12 cellular contexts compared by ENCODE assay signal in the genomic region with DNA sequence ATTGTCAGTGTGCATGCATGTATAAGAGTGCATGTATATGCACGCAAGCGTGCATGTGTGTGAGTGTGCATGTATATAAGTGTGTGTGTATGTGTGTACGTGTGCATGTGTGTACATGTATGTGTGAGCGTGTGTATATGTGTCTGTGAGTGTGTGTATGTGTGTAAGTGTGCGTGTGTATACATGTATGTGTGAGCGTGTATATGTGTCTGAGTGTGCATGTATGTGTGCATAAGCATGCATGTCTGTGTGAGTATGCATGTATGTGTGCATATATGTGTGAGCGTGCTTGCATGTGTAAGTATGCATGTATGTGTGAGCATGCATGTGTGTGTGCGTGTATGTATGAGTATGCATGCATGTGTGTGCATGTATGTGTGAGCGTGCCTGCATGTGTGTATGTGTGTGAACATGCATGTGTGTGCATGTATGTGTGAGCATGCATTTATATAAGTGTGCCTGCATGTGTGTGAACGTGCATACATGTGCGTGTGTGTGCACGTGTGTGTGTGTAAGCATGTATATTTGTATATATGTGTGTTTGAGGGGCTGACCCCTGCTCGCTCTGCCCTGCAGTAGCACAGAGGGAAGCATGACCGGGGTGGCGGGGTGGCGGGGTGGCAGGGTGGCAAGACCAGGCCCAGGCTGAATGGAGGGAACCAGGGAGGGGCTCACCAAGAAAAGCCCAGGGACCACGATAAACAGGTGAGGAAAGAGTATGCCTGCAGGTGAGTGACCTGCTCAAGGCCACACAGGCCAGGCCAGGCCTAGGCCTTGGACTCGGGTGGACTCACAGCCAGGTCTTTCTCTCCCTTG. TPM values are rescaled to one million over a fixed set of nuclear protein-coding genes. Genes with fewer than 3 reads are reported as not detected.
A peak's percentile ranks its signal among the peaks of the same experiment; 100 is the strongest.
DNase-seq lines count a peak whose midpoint lies in the region; ATAC-seq and TF ChIP-seq lines count a peak whose summit lies in the region.
"Had no signal": no experiment of that assay in that cellular context is flagged by ENCODE, and none has a peak within 500 bp of the region (broad histone marks: within the 10 kb centered on the region; RNA-seq: fewer than 3 reads in every experiment).

No MANE protein-coding gene starts in this region.

- POLR2A ChIA-PET in T-cell (lab: Charles Lee), result interaction anchor here in 1 of 2 donors (0.6 kb wide), 1 partner anchor 70 kb away, joined by 3 read pairs; no protein-coding TSS in a partner anchor

- H3K9me3 ChIP-seq in transverse colon (no peaks in the 10 kb centered on the region), BE2C (no peaks in the 10 kb centered on the region)

- H3K27ac ChIP-seq in transverse colon, result peak overlapping the region; percentile 24 to 83 (median 68)

- no peak overlapping the region for H3K4me3 ChIP-seq in transverse colon
- no peak overlapping the region for H3K4me3 ChIP-seq in BE2C (ENCODE audit: low read depth, low read length)
- H3K4me3 ChIP-seq: lung had no signal

- ATAC-seq in T-cell (replicated peaks in 1 of 4) (no peak), GM21447 (IDR thresholded peaks at IDR 0.05; ENCODE audit: unreplicated experiment) (no peak)

- peaks cover 91% of the 10 kb centered on the region for H3K4me1 Mint-ChIP-seq in activated naive CD4-positive, alpha-beta T cell treated with anti-CD3 and anti-CD28 coated beads, Interleukin-2, amount 50 U/mL, for 24 hours
- H3K4me1 Mint-ChIP-seq in T-cell (peaks cover 77 to 89% (median 84%) of the 10 kb centered on the region in 3 donors), glutamatergic neuron (ENCODE audit: low read depth, unreplicated experiment) (peaks cover 10% of the 10 kb centered on the region)

- no peak for DNase-seq in activated naive CD4-positive, alpha-beta T cell (lab: John Stamatoyannopoulos, UW)
- DNase-seq in T-cell, result no peak
- DNase-seq in glutamatergic neuron, result no peak
- DNase-seq in transverse colon, result no peak
- no peak for DNase-seq in BE2C
- DNase-seq in HPDE6-E6E7 (ENCODE audit: extremely low spot score), result no peak
- DNase-seq: NCI-H187 treated with DMSO at 0.1 percent for 48 hours, retina had no signal

- TF ChIP-seq EP300 in transverse colon (IDR thresholded peaks at IDR 0.05; ENCODE audit: low read depth), result no peak

- H3K27me3 ChIP-seq in transverse colon, result no peaks in the 10 kb centered on the region
- no peaks in the 10 kb centered on the region for H3K27me3 ChIP-seq in BE2C

- CTCF ChIA-PET in T-cell (lab: Charles Lee), result interaction anchor here (0.6 to 1.5 kb wide), 3 partner anchors 41 to 66 kb away, joined by 3 to 4 read pairs (median 3); no protein-coding TSS in a partner anchor

- no peaks in the 10 kb centered on the region for H3K9me3 Mint-ChIP-seq in activated naive CD4-positive, alpha-beta T cell treated with anti-CD3 and anti-CD28 coated beads, Interleukin-2, amount 50 U/mL, for 24 hours
- no peaks in the 10 kb centered on the region for H3K9me3 Mint-ChIP-seq in T-cell
- H3K9me3 Mint-ChIP-seq in glutamatergic neuron (ENCODE audit: unreplicated experiment), result peaks cover 6% of the 10 kb centered on the region

- H3K36me3 ChIP-seq in transverse colon, result no peaks in the 10 kb centered on the region
- H3K36me3 ChIP-seq in BE2C, result no peaks in the 10 kb centered on the region

- no peak for TF ChIP-seq CTCF in glutamatergic neuron (IDR thresholded peaks at IDR 0.05; ENCODE audit: partially characterized antibody, unreplicated experiment)
- no peak for TF ChIP-seq CTCF in transverse colon (IDR thresholded peaks at IDR 0.05)
- no peak for TF ChIP-seq CTCF in BE2C (IDR thresholded peaks at IDR 0.05; ENCODE audit: low read depth, low read length)

- H3K4me1 ChIP-seq in transverse colon (peaks cover 0 to 39% (median 16%) of the 10 kb centered on the region in 4 donors), BE2C (peaks cover 12% of the 10 kb centered on the region)

- peak overlapping the region; percentile 77 for H3K4me3 Mint-ChIP-seq in activated naive CD4-positive, alpha-beta T cell treated with anti-CD3 and anti-CD28 coated beads, Interleukin-2, amount 50 U/mL, for 24 hours
- H3K4me3 Mint-ChIP-seq in T-cell (peak overlapping the region; percentile 73 to 81 (median 76)), glutamatergic neuron (ENCODE audit: unreplicated experiment) (no peak overlapping the region)

- peak overlapping the region; percentile 9 for H3K27ac Mint-ChIP-seq in activated naive CD4-positive, alpha-beta T cell treated with anti-CD3 and anti-CD28 coated beads, Interleukin-2, amount 50 U/mL, for 24 hours
- H3K27ac Mint-ChIP-seq in T-cell (peak overlapping the region; percentile 99), glutamatergic neuron (ENCODE audit: unreplicated experiment) (peak overlapping the region; percentile 33)

- 84 to 98% methylated on average over 8 to 18 of the region's 18 CpGs for WGBS in transverse colon (ENCODE audit: low coverage in 1 of 2), 2 donors

- intact Hi-C loops in transverse colon (cut with DNase I; ENCODE audit: low total_unique reads), result no loop called here

- H3K27me3 Mint-ChIP-seq in activated naive CD4-positive, alpha-beta T cell treated with anti-CD3 and anti-CD28 coated beads, Interleukin-2, amount 50 U/mL, for 24 hours, result no peaks in the 10 kb centered on the region
- no peaks in the 10 kb centered on the region for H3K27me3 Mint-ChIP-seq in T-cell
- peaks cover 11% of the 10 kb centered on the region for H3K27me3 Mint-ChIP-seq in glutamatergic neuron (ENCODE audit: unreplicated experiment)

- no peak for TF ChIP-seq POLR2A in transverse colon (IDR thresholded peaks at IDR 0.05)

- in situ Hi-C loops in transverse colon (cut with MboI; ENCODE audit: low pct_ligation_motif_present in 1 of 4, low pct_unique_long_range_greater_than_20kb in 1 of 4, low sequenced_read_pairs in 3 of 4), result no loop called here

- H3K36me3 Mint-ChIP-seq in activated naive CD4-positive, alpha-beta T cell treated with anti-CD3 and anti-CD28 coated beads, Interleukin-2, amount 50 U/mL, for 24 hours, result peaks cover 6% of the 10 kb centered on the region
- H3K36me3 Mint-ChIP-seq in T-cell, result peaks cover 43% of the 10 kb centered on the region
- no peaks in the 10 kb centered on the region for H3K36me3 Mint-ChIP-seq in glutamatergic neuron (ENCODE audit: unreplicated experiment)

RNA-seq across cellular contexts. Expression of gene CYTH4, which starts 26.3 kb away (rescaled TPM):
- total RNA-seq in T-cell (100 to 1,000 TPM; 146 to 181 (median 151) TPM), glutamatergic neuron (ENCODE audit: unreplicated experiment) (not detected), transverse colon (10 to 100 TPM in 2 of 4 donors, 1 to 10 TPM in 2; 1.4 to 26.9 (median 10.6) TPM)
- 0.99 TPM for polyA plus RNA-seq in BE2C (2012; ENCODE audit: insufficient read depth, insufficient read length, low read depth)
- polyA plus RNA-seq: BJ had no signal

Comparison
In these comparisons a context has a peak if more than half of its experiments do, and no peak if none do; other contexts are left out.
1. H3K27ac Mint-ChIP-seq: peak in every context shown above with its lines; median percentile 99 in T-cell; 33 in glutamatergic neuron; 9 in activated naive CD4-positive, alpha-beta T cell treated with anti-CD3 and anti-CD28 coated beads, Interleukin-2, amount 50 U/mL, for 24 hours.
2. RNA of gene CYTH4, which starts 26.3 kb away (total RNA-seq): 146 to 181 TPM in T-cell; 1.4 to 26.9 TPM in transverse colon and not detected in glutamatergic neuron (single experiment); every median in the first group is over 4 times any median in the second.